ENCODE assay signal across 1 cellular context in the genomic region with DNA sequence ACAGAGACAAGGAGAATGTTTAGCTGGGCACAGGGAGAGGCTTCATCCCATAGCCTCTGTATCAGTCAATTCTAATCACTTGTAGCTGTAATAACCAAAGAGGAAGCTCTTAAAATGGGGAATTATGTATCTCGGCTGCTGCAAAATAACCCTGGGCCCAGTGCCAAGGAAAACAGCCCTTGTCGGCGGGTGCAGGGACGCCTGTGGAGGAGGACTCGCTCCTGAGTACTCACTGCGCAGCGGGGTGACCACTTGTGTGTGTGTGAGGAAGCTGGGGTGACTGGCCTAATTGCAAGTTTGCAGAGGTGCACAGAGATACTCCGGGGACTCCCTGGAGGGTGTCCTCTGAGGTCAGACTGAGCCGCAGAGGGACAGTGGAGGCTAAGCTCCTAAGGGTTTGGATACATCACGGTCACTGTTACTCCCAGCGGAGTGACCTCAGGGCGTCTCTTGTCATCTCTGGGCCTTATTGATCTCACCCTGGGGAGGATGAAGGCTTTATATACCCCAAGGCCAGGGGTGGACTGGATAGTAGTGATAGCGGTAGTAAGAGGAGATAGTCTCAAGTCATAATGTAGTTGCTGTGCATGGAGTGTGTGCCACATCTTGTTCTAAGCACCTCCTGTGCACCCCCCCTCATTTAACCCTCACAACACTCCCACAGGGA.
TF ChIP-seq lines count a peak whose summit lies in the region.

No MANE protein-coding gene starts in this region.

TF ChIP-seq in K562, 482 proteins besides CTCF, POLR2A, EP300 and RAD21 (continued from another document and continues in another):
- TF ChIP-seq, protein P1, sequence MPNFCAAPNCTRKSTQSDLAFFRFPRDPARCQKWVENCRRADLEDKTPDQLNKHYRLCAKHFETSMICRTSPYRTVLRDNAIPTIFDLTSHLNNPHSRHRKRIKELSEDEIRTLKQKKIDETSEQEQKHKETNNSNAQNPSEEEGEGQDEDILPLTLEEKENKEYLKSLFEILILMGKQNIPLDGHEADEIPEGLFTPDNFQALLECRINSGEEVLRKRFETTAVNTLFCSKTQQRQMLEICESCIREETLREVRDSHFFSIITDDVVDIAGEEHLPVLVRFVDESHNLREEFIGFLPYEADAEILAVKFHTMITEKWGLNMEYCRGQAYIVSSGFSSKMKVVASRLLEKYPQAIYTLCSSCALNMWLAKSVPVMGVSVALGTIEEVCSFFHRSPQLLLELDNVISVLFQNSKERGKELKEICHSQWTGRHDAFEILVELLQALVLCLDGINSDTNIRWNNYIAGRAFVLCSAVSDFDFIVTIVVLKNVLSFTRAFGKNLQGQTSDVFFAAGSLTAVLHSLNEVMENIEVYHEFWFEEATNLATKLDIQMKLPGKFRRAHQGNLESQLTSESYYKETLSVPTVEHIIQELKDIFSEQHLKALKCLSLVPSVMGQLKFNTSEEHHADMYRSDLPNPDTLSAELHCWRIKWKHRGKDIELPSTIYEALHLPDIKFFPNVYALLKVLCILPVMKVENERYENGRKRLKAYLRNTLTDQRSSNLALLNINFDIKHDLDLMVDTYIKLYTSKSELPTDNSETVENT (CRISPR knock-in tag; IDR thresholded peaks at IDR 0.05), result no peak
- TF ChIP-seq ZNF121 (CRISPR knock-in tag; conservative IDR thresholded peaks at IDR 0.05), result no peak
- TF ChIP-seq SMARCB1 (IDR thresholded peaks at IDR 0.05; ENCODE audit: insufficient read length, low read depth), result no peak
- TF ChIP-seq, protein P2, sequence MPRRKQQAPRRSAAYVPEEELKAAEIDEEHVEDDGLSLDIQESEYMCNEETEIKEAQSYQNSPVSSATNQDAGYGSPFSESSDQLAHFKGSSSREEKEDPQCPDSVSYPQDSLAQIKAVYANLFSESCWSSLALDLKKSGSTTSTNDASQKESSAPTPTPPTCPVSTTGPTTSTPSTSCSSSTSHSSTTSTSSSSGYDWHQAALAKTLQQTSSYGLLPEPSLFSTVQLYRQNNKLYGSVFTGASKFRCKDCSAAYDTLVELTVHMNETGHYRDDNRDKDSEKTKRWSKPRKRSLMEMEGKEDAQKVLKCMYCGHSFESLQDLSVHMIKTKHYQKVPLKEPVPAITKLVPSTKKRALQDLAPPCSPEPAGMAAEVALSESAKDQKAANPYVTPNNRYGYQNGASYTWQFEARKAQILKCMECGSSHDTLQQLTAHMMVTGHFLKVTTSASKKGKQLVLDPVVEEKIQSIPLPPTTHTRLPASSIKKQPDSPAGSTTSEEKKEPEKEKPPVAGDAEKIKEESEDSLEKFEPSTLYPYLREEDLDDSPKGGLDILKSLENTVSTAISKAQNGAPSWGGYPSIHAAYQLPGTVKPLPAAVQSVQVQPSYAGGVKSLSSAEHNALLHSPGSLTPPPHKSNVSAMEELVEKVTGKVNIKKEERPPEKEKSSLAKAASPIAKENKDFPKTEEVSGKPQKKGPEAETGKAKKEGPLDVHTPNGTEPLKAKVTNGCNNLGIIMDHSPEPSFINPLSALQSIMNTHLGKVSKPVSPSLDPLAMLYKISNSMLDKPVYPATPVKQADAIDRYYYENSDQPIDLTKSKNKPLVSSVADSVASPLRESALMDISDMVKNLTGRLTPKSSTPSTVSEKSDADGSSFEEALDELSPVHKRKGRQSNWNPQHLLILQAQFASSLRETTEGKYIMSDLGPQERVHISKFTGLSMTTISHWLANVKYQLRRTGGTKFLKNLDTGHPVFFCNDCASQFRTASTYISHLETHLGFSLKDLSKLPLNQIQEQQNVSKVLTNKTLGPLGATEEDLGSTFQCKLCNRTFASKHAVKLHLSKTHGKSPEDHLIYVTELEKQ (CRISPR knock-in tag; IDR thresholded peaks at IDR 0.05), result no peak
- no peak for TF ChIP-seq MCM3 (IDR thresholded peaks at IDR 0.05)
- TF ChIP-seq FOXA3 (CRISPR knock-in tag; conservative IDR thresholded peaks at IDR 0.05 in 1 of 2, IDR thresholded peaks at IDR 0.05 in 1 of 2), result peak; percentile 69 to 87
- TF ChIP-seq ESRRB (CRISPR knock-in tag; IDR thresholded peaks at IDR 0.05; ENCODE audit: borderline replicate concordance), result no peak
- TF ChIP-seq HOXB6 (CRISPR knock-in tag; IDR thresholded peaks at IDR 0.05; ENCODE audit: borderline replicate concordance), result no peak
- TF ChIP-seq STAT6 (CRISPR knock-in tag; IDR thresholded peaks at IDR 0.05), result no peak
- TF ChIP-seq HOMEZ (CRISPR knock-in tag; IDR thresholded peaks at IDR 0.05), result no peak
- TF ChIP-seq ZNF133 (CRISPR knock-in tag; IDR thresholded peaks at IDR 0.05), result no peak
- TF ChIP-seq, protein P3, sequence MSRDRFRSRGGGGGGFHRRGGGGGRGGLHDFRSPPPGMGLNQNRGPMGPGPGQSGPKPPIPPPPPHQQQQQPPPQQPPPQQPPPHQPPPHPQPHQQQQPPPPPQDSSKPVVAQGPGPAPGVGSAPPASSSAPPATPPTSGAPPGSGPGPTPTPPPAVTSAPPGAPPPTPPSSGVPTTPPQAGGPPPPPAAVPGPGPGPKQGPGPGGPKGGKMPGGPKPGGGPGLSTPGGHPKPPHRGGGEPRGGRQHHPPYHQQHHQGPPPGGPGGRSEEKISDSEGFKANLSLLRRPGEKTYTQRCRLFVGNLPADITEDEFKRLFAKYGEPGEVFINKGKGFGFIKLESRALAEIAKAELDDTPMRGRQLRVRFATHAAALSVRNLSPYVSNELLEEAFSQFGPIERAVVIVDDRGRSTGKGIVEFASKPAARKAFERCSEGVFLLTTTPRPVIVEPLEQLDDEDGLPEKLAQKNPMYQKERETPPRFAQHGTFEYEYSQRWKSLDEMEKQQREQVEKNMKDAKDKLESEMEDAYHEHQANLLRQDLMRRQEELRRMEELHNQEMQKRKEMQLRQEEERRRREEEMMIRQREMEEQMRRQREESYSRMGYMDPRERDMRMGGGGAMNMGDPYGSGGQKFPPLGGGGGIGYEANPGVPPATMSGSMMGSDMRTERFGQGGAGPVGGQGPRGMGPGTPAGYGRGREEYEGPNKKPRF (IDR thresholded peaks at IDR 0.05; ENCODE audit: low read depth, low read length), result no peak
- peak; percentile 19; the same call in 1 of the 2 replicates for TF ChIP-seq CREB1 (IDR thresholded peaks at IDR 0.05)
- TF ChIP-seq CREB1 (CRISPR knock-in tag; IDR thresholded peaks at IDR 0.05), result no peak
- 0 out of 2 replicates have a peak, but pooled peaks have one; percentile 27 for TF ChIP-seq ZBTB2 (IDR thresholded peaks at IDR 0.05)
- TF ChIP-seq PTBP1 (IDR thresholded peaks at IDR 0.05; ENCODE audit: low read depth, low read length), result no peak
- TF ChIP-seq ZMIZ1 (IDR thresholded peaks at IDR 0.05; ENCODE audit: low read depth in 2 of 2, low read length in 2 of 2), result no peak
- TF ChIP-seq POU5F1 (IDR thresholded peaks at IDR 0.05; ENCODE audit: borderline replicate concordance, low read depth, low read length, partially characterized antibody), result no peak
- peak; percentile 55; the same call in 1 of the 2 replicates for TF ChIP-seq CTBP1 (IDR thresholded peaks at IDR 0.05; ENCODE audit: borderline replicate concordance)
- TF ChIP-seq MITF (IDR thresholded peaks at IDR 0.05), result no peak
- no peak for TF ChIP-seq BRD9 (IDR thresholded peaks at IDR 0.05; ENCODE audit: low read depth, partially characterized antibody)
- no peak for TF ChIP-seq HCFC1 (IDR thresholded peaks at IDR 0.05; ENCODE audit: low read depth, low read length)
- TF ChIP-seq NFATC3 (IDR thresholded peaks at IDR 0.05), result no peak
- TF ChIP-seq, protein P4, sequence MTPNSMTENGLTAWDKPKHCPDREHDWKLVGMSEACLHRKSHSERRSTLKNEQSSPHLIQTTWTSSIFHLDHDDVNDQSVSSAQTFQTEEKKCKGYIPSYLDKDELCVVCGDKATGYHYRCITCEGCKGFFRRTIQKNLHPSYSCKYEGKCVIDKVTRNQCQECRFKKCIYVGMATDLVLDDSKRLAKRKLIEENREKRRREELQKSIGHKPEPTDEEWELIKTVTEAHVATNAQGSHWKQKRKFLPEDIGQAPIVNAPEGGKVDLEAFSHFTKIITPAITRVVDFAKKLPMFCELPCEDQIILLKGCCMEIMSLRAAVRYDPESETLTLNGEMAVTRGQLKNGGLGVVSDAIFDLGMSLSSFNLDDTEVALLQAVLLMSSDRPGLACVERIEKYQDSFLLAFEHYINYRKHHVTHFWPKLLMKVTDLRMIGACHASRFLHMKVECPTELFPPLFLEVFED (CRISPR knock-in tag; conservative IDR thresholded peaks at IDR 0.05), result no peak
- peak; percentile 48; the same call in 1 of the 2 replicates for TF ChIP-seq SOX6 (IDR thresholded peaks at IDR 0.05)
- no peak for TF ChIP-seq ZNF780A (CRISPR knock-in tag; IDR thresholded peaks at IDR 0.05)
- no peak for TF ChIP-seq ZNF146 (CRISPR knock-in tag; IDR thresholded peaks at IDR 0.05; ENCODE audit: unreplicated experiment)
- TF ChIP-seq E2F4 (CRISPR knock-in tag; IDR thresholded peaks at IDR 0.05; ENCODE audit: low read depth), result no peak
- no peak for TF ChIP-seq KHSRP (IDR thresholded peaks at IDR 0.05)
